In genomic region chr20:59603176-59603575, GRCh38 we compare ENCODE assay signal across 27 cellular contexts. TPM values are rescaled to one million over a fixed set of nuclear protein-coding genes. Genes with fewer than 3 reads are reported as not detected.
DNase-seq lines count a peak whose midpoint lies in the region; ATAC-seq lines count a peak whose summit lies in the region.
"Had no signal": no experiment of that assay in that cellular context is flagged by ENCODE, and none has a peak within 500 bp of the region (broad histone marks: within the 10 kb centered on the region; RNA-seq: fewer than 3 reads in every experiment).

No MANE protein-coding gene starts in this region.

- intact Hi-C loops in activated CD4-positive, alpha-beta memory T cell treated with anti-CD3 and anti-CD28 coated beads for 36 hours (cut with micrococcal nuclease): loop anchor here (10.0 kb wide), 1 partner anchor 242 kb away; no protein-coding TSS in a partner anchor

- no peaks in the 10 kb centered on the region for H3K36me3 Mint-ChIP-seq in activated CD4-positive, alpha-beta memory T cell treated with anti-CD3 and anti-CD28 coated beads for 36 hours
- H3K36me3 Mint-ChIP-seq: CD4-positive, alpha-beta memory T cell had no signal

- ATAC-seq in HG02571 (IDR thresholded peaks at IDR 0.05; ENCODE audit: unreplicated experiment): no peak
- ATAC-seq: HCT116, K562, PC-3 had no signal

- H3K4me1 ChIP-seq in iPS-15b (ENCODE audit: control insufficient read depth, insufficient read depth, low read length): no peaks in the 10 kb centered on the region

- no peak overlapping the region for H3K27ac Mint-ChIP-seq in activated CD4-positive, alpha-beta memory T cell treated with anti-CD3 and anti-CD28 coated beads for 36 hours
- H3K27ac Mint-ChIP-seq: CD4-positive, alpha-beta memory T cell had no signal

- no peaks in the 10 kb centered on the region for H3K9me3 ChIP-seq in iPS-15b (ENCODE audit: control insufficient read depth, insufficient read depth, low read length)
- H3K9me3 ChIP-seq: SK-N-SH had no signal

- no peaks in the 10 kb centered on the region for H3K36me3 ChIP-seq in iPS-15b (ENCODE audit: control insufficient read depth, insufficient read depth, low read length)

- H3K4me1 Mint-ChIP-seq in activated CD4-positive, alpha-beta memory T cell treated with anti-CD3 and anti-CD28 coated beads for 36 hours (ENCODE audit: low read depth): no peaks in the 10 kb centered on the region

- H3K27me3 ChIP-seq in iPS-15b (ENCODE audit: control insufficient read depth, insufficient read depth, low read length): peaks cover 73% of the 10 kb centered on the region

- H3K4me3 Mint-ChIP-seq in activated CD4-positive, alpha-beta memory T cell treated with anti-CD3 and anti-CD28 coated beads for 36 hours: no peak overlapping the region
- H3K4me3 Mint-ChIP-seq: CD4-positive, alpha-beta memory T cell had no signal

- peak; percentile 74 for DNase-seq in Ammon's horn (ENCODE audit: low spot score)
- DNase-seq in anterior cingulate cortex (lab: John Stamatoyannopoulos, UW): peak in 37 of 58 donors; percentile 22 to 81 (median 53)
- peak; percentile 75 for DNase-seq in pons (ENCODE audit: low spot score)
- DNase-seq in DMS53 treated with DMSO at 0.1 percent for 48 hours (lab: John Stamatoyannopoulos, UW; ENCODE audit: unreplicated experiment): no peak
- no peak for DNase-seq in NCI-H1694 (lab: John Stamatoyannopoulos, UW)
- DNase-seq in activated CD4-positive, alpha-beta memory T cell treated with anti-CD3 and anti-CD28 coated beads for 36 hours: no peak
- DNase-seq: CD4-positive, alpha-beta memory T cell; COR-L47; DMS79; EL; GF-D8; Kasumi-1; MV-4-11; NCI-H1105; NCI-H1436 treated with DMSO at 0.1 percent for 48 hours; NCI-H1930; NCI-H446; NCI-H526; NCI-H82; NK-92 treated with Interleukin-12 subunit alpha and Interleukin-12 subunit beta, amount 100 ng/mL, for 24 hours; PC-3; SK-N-SH had no signal

- peak overlapping the region; percentile 30 for H3K4me3 ChIP-seq in iPS-15b (ENCODE audit: low read depth, low read length)
- H3K4me3 ChIP-seq: K562 had no signal

- H3K9ac ChIP-seq in iPS-15b (ENCODE audit: low read depth, low read length): no peak overlapping the region
- H3K9ac ChIP-seq: SK-N-SH had no signal

- POLR2A ChIA-PET in activated CD4-positive, alpha-beta memory T cell treated with anti-CD3 and anti-CD28 coated beads for 36 hours (lab: Charles Lee): no interaction called here

- peaks cover 47% of the 10 kb centered on the region for H3K27me3 Mint-ChIP-seq in activated CD4-positive, alpha-beta memory T cell treated with anti-CD3 and anti-CD28 coated beads for 36 hours

- H3K9me3 Mint-ChIP-seq in activated CD4-positive, alpha-beta memory T cell treated with anti-CD3 and anti-CD28 coated beads for 36 hours: no peaks in the 10 kb centered on the region

- CTCF ChIA-PET in activated CD4-positive, alpha-beta memory T cell treated with anti-CD3 and anti-CD28 coated beads for 36 hours (lab: Charles Lee): no interaction called here

RNA-seq across cellular contexts. Expression of gene PHACTR3, which starts 1.2 kb away (rescaled TPM):
- not detected for total RNA-seq in activated CD4-positive, alpha-beta memory T cell treated with anti-CD3 and anti-CD28 coated beads for 36 hours
- total RNA-seq: CD4-positive, alpha-beta memory T cell; K562; M059J had no signal

Comparison
In these comparisons a context has a peak if more than half of its experiments do, and no peak if none do; other contexts are left out.
1. DNase-seq: peak in Ammon's horn (single experiment), anterior cingulate cortex (37 of 58) and pons (single experiment); none in DMS53 treated with DMSO at 0.1 percent for 48 hours (single experiment), NCI-H1694 (single experiment) and activated CD4-positive, alpha-beta memory T cell treated with anti-CD3 and anti-CD28 coated beads for 36 hours (single experiment).